In the genomic region with DNA sequence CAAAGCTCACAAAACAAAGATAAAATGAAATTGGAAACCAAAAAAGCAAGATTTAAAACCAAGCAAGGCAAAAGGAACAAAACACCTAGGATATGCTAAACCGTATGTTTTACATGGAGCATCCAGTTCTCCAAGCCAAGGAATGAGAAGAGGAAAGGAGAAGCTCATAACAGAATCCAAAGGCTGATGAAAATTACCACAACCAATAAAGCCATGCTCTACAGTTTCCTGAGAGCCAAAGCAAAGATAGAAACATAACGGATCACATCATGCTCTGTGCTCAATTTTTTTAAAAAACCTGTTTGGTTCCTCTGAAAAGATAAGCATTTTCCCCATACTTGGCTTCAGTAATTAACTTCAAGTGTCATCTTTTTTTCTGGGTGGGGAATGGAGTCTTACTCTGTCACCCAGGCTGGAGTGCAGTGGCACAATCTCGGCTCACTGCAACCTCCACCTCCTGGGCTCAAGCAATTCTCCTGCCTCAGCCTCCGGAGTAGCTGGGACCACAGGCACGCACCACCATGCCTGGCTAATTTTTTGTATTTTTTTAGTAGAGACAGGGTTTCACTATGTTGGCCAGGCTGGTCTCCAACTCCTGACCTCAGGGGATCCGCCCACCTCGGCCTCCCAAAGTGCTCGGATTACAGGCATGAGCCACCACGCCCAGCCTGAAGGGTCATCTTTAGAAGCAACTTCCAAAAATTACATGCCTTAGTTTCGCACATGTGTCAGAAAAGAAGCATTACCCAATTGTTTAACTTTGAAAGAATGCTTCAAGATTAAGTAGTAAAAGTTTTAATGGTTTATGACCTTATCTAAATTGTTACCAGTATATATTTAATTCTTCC, we compare ENCODE assay signal across 8 cellular contexts. TPM values are rescaled to one million over a fixed set of nuclear protein-coding genes. Genes with fewer than 3 reads are reported as not detected.
DNase-seq lines count a peak whose midpoint lies in the region; ATAC-seq and TF ChIP-seq lines count a peak whose summit lies in the region.
"Not testable (repeated sequence)": the region's sequence is repeated elsewhere in the genome, so short reads cannot be mapped to it uniquely, and the experiment has no call there.

No MANE protein-coding gene starts in this region.

- not testable (repeated sequence) for H3K27me3 Mint-ChIP-seq in MCF 10A (ENCODE audit: insufficient read depth, unreplicated experiment); mesothelial cell of epicardium (ENCODE audit: low read depth)

- H3K27ac Mint-ChIP-seq in MCF 10A (ENCODE audit: low read depth, unreplicated experiment), result not testable (repeated sequence)
- H3K27ac Mint-ChIP-seq in mesothelial cell of epicardium, result peak overlapping the region; percentile 67

- BruUV-seq in MCF 10A (replicated peaks; lab: Mats Ljungman, UMichigan), result not testable (repeated sequence)

- H3K27ac ChIP-seq in HEK293 (ENCODE audit: extremely low read depth, low read depth, low read length), result not testable (repeated sequence)

- H3K4me3 ChIP-seq in HEK293 (ENCODE audit: low read depth, low read length); fibroblast of mammary gland (ENCODE audit: control insufficient read depth, low read depth, low read length): not testable (repeated sequence)

- CTCF ChIA-PET in HEK293 (lab: Yijun Ruan, JAX) (interaction anchor here (0.7 to 0.8 kb wide), 2 partner anchors 20 to 79 kb away, joined by 3 read pairs; no protein-coding TSS in a partner anchor), MCF 10A (lab: Yijun Ruan, JAX) (interaction anchor here (0.8 to 1.0 kb wide), 2 partner anchors 53 to 1585 kb away, joined by 3 to 5 read pairs; no protein-coding TSS in a partner anchor)

- intact Hi-C loops in MCF 10A (cut with micrococcal nuclease); Right ventricle myocardium superior (cut with DNase I): not testable (repeated sequence)

- H3K4me1 Mint-ChIP-seq in MCF 10A (ENCODE audit: insufficient read depth, unreplicated experiment); mesothelial cell of epicardium: not testable (repeated sequence)

- H3K36me3 Mint-ChIP-seq in MCF 10A (ENCODE audit: insufficient read depth, unreplicated experiment) (peaks cover 21% of the 10 kb centered on the region), mesothelial cell of epicardium (peaks cover 44% of the 10 kb centered on the region)

- H3K4me1 ChIP-seq in HEK293 (ENCODE audit: control insufficient read depth, insufficient read depth, low read length), result not testable (repeated sequence)

- H3K36me3 ChIP-seq in HEK293 (ENCODE audit: control insufficient read depth in 2 of 2, insufficient read depth in 1 of 2, low read length in 2 of 2), result peaks cover 17 to 30% of the 10 kb centered on the region in 2 experiments

- DNase-seq in EH (ENCODE audit: low read depth), result peak; percentile 60
- peak; percentile 16 for DNase-seq in RPMI7951 (ENCODE audit: low read depth)
- DNase-seq in MCF 10A (ENCODE audit: unreplicated experiment), result peak; percentile 6
- DNase-seq in fibroblast of mammary gland (ENCODE audit: low read depth), result peak; percentile 65
- peak; percentile 58 for DNase-seq in Right ventricle myocardium superior
- not testable (repeated sequence) for DNase-seq in mesothelial cell of epicardium (ENCODE audit: low spot score in 2 of 2, unreplicated experiment in 2 of 2)
- peak; percentile 26 for DNase-seq in stromal cell of bone marrow (ENCODE audit: low read depth)

- POLR2A ChIA-PET in HEK293 (lab: Yijun Ruan, JAX) (interaction anchor here (1.0 kb wide), 1 partner anchor 31 kb away, joined by 3 read pairs; the partner anchor contains the start of gene SEC63), MCF 10A (lab: Yijun Ruan, JAX) (interaction anchor here (0.6 to 1.6 kb wide), 3 partner anchors 15 to 42 kb away, joined by 3 to 4 read pairs (median 3); no protein-coding TSS in a partner anchor)

- ATAC-seq in Right ventricle myocardium superior (ENCODE audit: poor library complexity), result not testable (repeated sequence)

- not testable (repeated sequence) for H3K9me3 Mint-ChIP-seq in MCF 10A (ENCODE audit: unreplicated experiment)
- peaks cover 16% of the 10 kb centered on the region for H3K9me3 Mint-ChIP-seq in mesothelial cell of epicardium

- not testable (repeated sequence) for H3K4me3 Mint-ChIP-seq in MCF 10A (ENCODE audit: unreplicated experiment); mesothelial cell of epicardium

- not testable (repeated sequence) for H3K9me3 ChIP-seq in HEK293 (ENCODE audit: control insufficient read depth, insufficient read depth, low read depth, low read length)

- not testable (repeated sequence) for TF ChIP-seq CTCF in HEK293 (tag by site-specific recombination; IDR thresholded peaks at IDR 0.05); MCF 10A (IDR thresholded peaks at IDR 0.05; ENCODE audit: unreplicated experiment); fibroblast of mammary gland (conservative IDR thresholded peaks at IDR 0.05; ENCODE audit: control insufficient read depth, insufficient read depth, low read depth, low read length); mesothelial cell of epicardium (IDR thresholded peaks at IDR 0.05; ENCODE audit: unreplicated experiment)

TF ChIP-seq in HEK293, 187 proteins besides CTCF, POLR2A, EP300 and RAD21:
- TF ChIP-seq KLF7 (tag by site-specific recombination; IDR thresholded peaks at IDR 0.05; ENCODE audit: borderline replicate concordance), result peak; percentile 61; the same call in 1 of the 2 replicates
- peak; percentile 27; the same call in 1 of the 2 replicates for TF ChIP-seq ZNF394 (tag by site-specific recombination; IDR thresholded peaks at IDR 0.05; ENCODE audit: borderline replicate concordance)
- TF ChIP-seq SP7 (tag by site-specific recombination; IDR thresholded peaks at IDR 0.05), result 0 out of 2 replicates have a peak, but pooled peaks have one; percentile 37
- TF ChIP-seq KLF1 (tag by site-specific recombination; IDR thresholded peaks at IDR 0.05), result peak; percentile 79

RNA-seq across cellular contexts. Expression of gene SEC63, which starts 31.1 kb away (rescaled TPM):
- total RNA-seq in RPMI7951 (2014; rRNA removed; shearing (Covaris generic)), result 9.6 and 19.8 TPM in 2 replicates
- 204 and 264 TPM in 2 replicates for total RNA-seq in MCF 10A (2022)
- 57.9 TPM for total RNA-seq in Right ventricle myocardium superior
- total RNA-seq in mesothelial cell of epicardium, result 154 to 158 TPM (median 154 TPM) in 3 replicates
